Comparison of ENCODE assay signal across 9 cellular contexts in the genomic region with DNA sequence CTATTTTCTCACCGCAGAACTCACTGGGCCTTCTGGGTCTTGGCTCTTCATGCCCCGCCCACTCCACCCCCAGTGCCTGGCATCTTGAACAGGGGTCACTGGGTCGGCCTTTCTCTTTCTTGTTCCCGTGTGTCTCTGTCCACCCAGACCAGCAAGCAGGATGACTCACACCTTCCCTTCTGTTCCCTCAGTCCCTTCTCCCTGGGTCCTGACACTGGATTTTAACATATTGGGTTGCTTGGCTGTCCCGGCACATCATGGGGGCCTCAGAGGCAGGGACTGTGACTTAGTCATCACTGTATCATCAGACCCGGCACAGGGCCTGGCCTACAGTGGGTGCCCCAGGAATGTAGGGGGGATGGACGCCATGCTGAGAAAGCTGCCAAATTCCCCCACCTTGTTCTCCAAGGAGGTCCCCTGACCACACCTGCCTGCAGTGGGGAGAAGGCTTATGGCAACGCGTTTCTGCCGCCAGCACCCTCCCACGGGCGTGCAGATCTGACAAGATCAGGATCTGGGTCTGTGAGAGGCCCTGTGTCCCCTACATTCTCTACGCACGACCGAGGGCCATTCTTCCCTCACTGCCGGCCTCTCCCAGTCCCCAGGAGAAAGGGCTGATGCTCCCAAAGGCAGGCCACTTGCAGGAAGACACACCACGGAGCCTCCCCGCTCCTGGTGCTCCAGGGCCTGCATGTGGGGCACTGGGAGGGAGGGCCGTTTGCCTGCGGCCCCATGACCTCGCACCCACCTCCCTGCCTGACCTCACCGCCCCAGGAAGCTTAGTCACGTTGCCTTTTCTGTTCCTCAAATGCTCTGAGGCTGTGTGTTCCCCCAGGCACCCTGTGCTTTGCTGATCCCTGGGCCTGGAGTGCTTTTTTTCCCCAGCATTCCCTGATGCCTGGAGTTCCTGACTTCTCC.
A peak's percentile ranks its signal among the peaks of the same experiment; 100 is the strongest.
DNase-seq lines count a peak whose midpoint lies in the region; ATAC-seq and TF ChIP-seq lines count a peak whose summit lies in the region.
"Had no signal": no experiment of that assay in that cellular context is flagged by ENCODE, and none has a peak within 500 bp of the region (broad histone marks: within the 10 kb centered on the region; RNA-seq: fewer than 3 reads in every experiment).

No MANE protein-coding gene starts in this region.

- POLR2A ChIA-PET in CD8-positive, alpha-beta T cell (lab: Charles Lee): no interaction called here

- H3K27ac ChIP-seq in CD8-positive, alpha-beta T cell (ENCODE audit: low read depth, low read length): no peak overlapping the region

- H3K9me3 Mint-ChIP-seq in mesothelial cell of epicardium: no peaks in the 10 kb centered on the region
- H3K9me3 Mint-ChIP-seq in activated naive CD8-positive, alpha-beta T cell treated with anti-CD3 and anti-CD28 coated beads, Interleukin-2, amount 50 U/mL, for 24 hours: no peaks in the 10 kb centered on the region
- no peaks in the 10 kb centered on the region for H3K9me3 Mint-ChIP-seq in CD8-positive, alpha-beta T cell

- H3K9me3 ChIP-seq in NT2/D1 (ENCODE audit: insufficient read depth, low read length): no peaks in the 10 kb centered on the region
- H3K9me3 ChIP-seq in CD8-positive, alpha-beta T cell (ENCODE audit: low read length): no peaks in the 10 kb centered on the region

- peak overlapping the region; percentile 36 for H3K9ac ChIP-seq in NT2/D1 (ENCODE audit: insufficient read length, low read depth)

- H3K27me3 ChIP-seq in NT2/D1 (ENCODE audit: insufficient read depth, insufficient read length): no peaks in the 10 kb centered on the region
- no peaks in the 10 kb centered on the region for H3K27me3 ChIP-seq in CD8-positive, alpha-beta T cell (ENCODE audit: insufficient read depth, low read length)

- no peak for ATAC-seq in activated naive CD8-positive, alpha-beta T cell treated with anti-CD3 and anti-CD28 coated beads, Interleukin-2, amount 50 U/mL, for 24 hours
- ATAC-seq in CD8-positive, alpha-beta T cell: no peak

- no peaks in the 10 kb centered on the region for H3K27me3 Mint-ChIP-seq in mesothelial cell of epicardium (ENCODE audit: low read depth)
- no peaks in the 10 kb centered on the region for H3K27me3 Mint-ChIP-seq in activated naive CD8-positive, alpha-beta T cell treated with anti-CD3 and anti-CD28 coated beads, Interleukin-2, amount 50 U/mL, for 24 hours
- H3K27me3 Mint-ChIP-seq in CD8-positive, alpha-beta T cell (ENCODE audit: low read depth): peaks cover 2% of the 10 kb centered on the region

- CTCF ChIA-PET in CD8-positive, alpha-beta T cell (lab: Charles Lee): no interaction called here

- TF ChIP-seq CTCF in choroid plexus epithelial cell (conservative IDR thresholded peaks at IDR 0.05; ENCODE audit: low read depth, low read length): no peak
- TF ChIP-seq CTCF in mesothelial cell of epicardium (IDR thresholded peaks at IDR 0.05; ENCODE audit: unreplicated experiment): no peak
- no peak for TF ChIP-seq CTCF in CD8-positive, alpha-beta T cell (IDR thresholded peaks at IDR 0.05)

- H3K27ac Mint-ChIP-seq in mesothelial cell of epicardium: peak overlapping the region; percentile 54
- H3K27ac Mint-ChIP-seq in activated naive CD8-positive, alpha-beta T cell treated with anti-CD3 and anti-CD28 coated beads, Interleukin-2, amount 50 U/mL, for 24 hours: no peak overlapping the region
- no peak overlapping the region for H3K27ac Mint-ChIP-seq in CD8-positive, alpha-beta T cell

- peaks cover 10% of the 10 kb centered on the region for H3K4me1 Mint-ChIP-seq in mesothelial cell of epicardium
- no peaks in the 10 kb centered on the region for H3K4me1 Mint-ChIP-seq in activated naive CD8-positive, alpha-beta T cell treated with anti-CD3 and anti-CD28 coated beads, Interleukin-2, amount 50 U/mL, for 24 hours
- H3K4me1 Mint-ChIP-seq in CD8-positive, alpha-beta T cell (ENCODE audit: low read depth): no peaks in the 10 kb centered on the region

- peaks cover 9% of the 10 kb centered on the region for H3K4me1 ChIP-seq in NT2/D1 (ENCODE audit: insufficient read depth, insufficient read length)
- no peaks in the 10 kb centered on the region for H3K4me1 ChIP-seq in CD8-positive, alpha-beta T cell (ENCODE audit: insufficient read depth, low read length)

- DNase-seq in ELF-1 (ENCODE audit: low read depth, low spot score): peak; percentile 74
- DNase-seq in NT2/D1 (ENCODE audit: low read depth, low spot score): no peak
- peak; percentile 61 for DNase-seq in choroid plexus epithelial cell (ENCODE audit: low read depth)
- DNase-seq in mesothelial cell of epicardium (ENCODE audit: low spot score in 2 of 2, unreplicated experiment in 2 of 2): no peak
- DNase-seq in activated T-cell treated with anti-CD3 and anti-CD28 coated beads for 4 hours: no peak
- no peak for DNase-seq in activated naive CD8-positive, alpha-beta T cell treated with anti-CD3 and anti-CD28 coated beads, Interleukin-2, amount 50 U/mL, for 24 hours
- DNase-seq in CD8-positive, alpha-beta T cell: no peak
- DNase-seq in cerebellar nuclear complex (lab: John Stamatoyannopoulos, UW): no peak
- DNase-seq: DND-41 had no signal

- no peaks in the 10 kb centered on the region for H3K36me3 ChIP-seq in NT2/D1 (ENCODE audit: insufficient read depth, insufficient read length, low read length)
- no peaks in the 10 kb centered on the region for H3K36me3 ChIP-seq in CD8-positive, alpha-beta T cell (ENCODE audit: insufficient read depth, low read length)

- H3K4me3 ChIP-seq in NT2/D1 (ENCODE audit: insufficient read length, low read depth) (no peak overlapping the region), choroid plexus epithelial cell (ENCODE audit: low read depth, low read length) (no peak overlapping the region)
- H3K4me3 ChIP-seq in CD8-positive, alpha-beta T cell (ENCODE audit: low read depth, low read length): no peak overlapping the region

- intact Hi-C loops in CD8-positive, alpha-beta T cell (cut with DNase I, micrococcal nuclease): no loop called here

- no peak overlapping the region for H3K4me3 Mint-ChIP-seq in mesothelial cell of epicardium
- no peak overlapping the region for H3K4me3 Mint-ChIP-seq in activated naive CD8-positive, alpha-beta T cell treated with anti-CD3 and anti-CD28 coated beads, Interleukin-2, amount 50 U/mL, for 24 hours
- no peak overlapping the region for H3K4me3 Mint-ChIP-seq in CD8-positive, alpha-beta T cell

- H3K36me3 Mint-ChIP-seq in mesothelial cell of epicardium: no peaks in the 10 kb centered on the region
- H3K36me3 Mint-ChIP-seq in activated naive CD8-positive, alpha-beta T cell treated with anti-CD3 and anti-CD28 coated beads, Interleukin-2, amount 50 U/mL, for 24 hours (ENCODE audit: low read depth): no peaks in the 10 kb centered on the region
- no peaks in the 10 kb centered on the region for H3K36me3 Mint-ChIP-seq in CD8-positive, alpha-beta T cell

Comparison
In these comparisons a context has a peak if more than half of its experiments do, and no peak if none do; other contexts are left out.
1. DNase-seq: peak in ELF-1 (single experiment) and choroid plexus epithelial cell (single experiment); none in NT2/D1 (single experiment), mesothelial cell of epicardium (0 of 2), activated T-cell treated with anti-CD3 and anti-CD28 coated beads for 4 hours (single experiment), activated naive CD8-positive, alpha-beta T cell treated with anti-CD3 and anti-CD28 coated beads, Interleukin-2, amount 50 U/mL, for 24 hours (single experiment), CD8-positive, alpha-beta T cell (0 of 7) and cerebellar nuclear complex (0 of 2).